In the genomic region with DNA sequence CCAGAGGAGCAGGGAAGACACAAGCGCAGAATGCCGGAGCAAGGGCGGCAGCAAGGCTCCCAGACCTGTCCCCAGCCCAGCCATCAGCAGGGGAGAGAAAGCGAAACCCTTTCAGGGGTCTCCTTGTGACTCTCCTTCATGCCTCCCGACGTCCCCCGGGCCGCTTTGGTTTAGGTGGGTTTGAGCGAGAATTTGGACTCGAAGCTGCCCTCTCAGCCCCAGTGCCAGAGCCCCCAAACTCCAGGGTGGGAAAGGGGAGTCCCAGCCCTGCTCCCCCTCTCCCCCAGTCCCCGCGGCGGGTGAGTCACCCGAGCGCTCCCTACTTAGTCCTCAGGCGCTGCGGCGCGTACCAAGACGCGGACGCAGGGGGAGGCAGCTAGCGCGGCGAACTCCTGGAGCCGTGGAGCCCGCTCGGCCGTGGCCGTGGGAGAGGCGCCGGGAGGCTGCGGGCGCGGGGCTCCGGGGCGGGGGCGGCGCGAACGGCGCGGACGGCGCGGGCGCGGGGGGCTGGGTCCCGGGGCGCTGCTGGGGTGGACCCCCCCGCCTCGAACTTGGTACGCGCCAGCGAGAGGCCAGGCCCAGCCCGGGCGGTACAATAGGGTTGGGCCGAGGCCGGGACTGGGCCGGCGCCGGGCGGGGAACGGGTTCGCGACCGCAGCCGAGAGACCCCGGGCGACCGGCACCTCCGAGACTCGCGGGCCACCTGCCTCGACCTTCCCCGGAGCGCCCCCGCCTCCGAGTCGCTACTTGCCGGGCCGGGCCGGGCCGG, we compare ENCODE assay signal across 8 cellular contexts. TPM values are rescaled to one million over a fixed set of nuclear protein-coding genes. Genes with fewer than 3 reads are reported as not detected.
A peak's percentile ranks its signal among the peaks of the same experiment; 100 is the strongest.
DNase-seq lines count a peak whose midpoint lies in the region; ATAC-seq and TF ChIP-seq lines count a peak whose summit lies in the region.

Gene MAP7D1, plus strand, starts transcription at position 601 of the 769 bp plus-strand sequence. CDS start 258 bp downstream, outside the sequence.

- H3K4me3 ChIP-seq in kidney epithelial cell (ENCODE audit: low read depth, low read length) = peak within 1 kb of the TSS; percentile 84

- H3K27ac Mint-ChIP-seq in central memory CD8-positive, alpha-beta T cell (ENCODE audit: low read depth) = peak within 1 kb of the TSS; percentile 95

- H3K36me3 Mint-ChIP-seq in central memory CD8-positive, alpha-beta T cell (ENCODE audit: insufficient read depth) = peaks cover 15% of the 10 kb centered on the region

- no peaks in the 10 kb centered on the region for H3K9me3 Mint-ChIP-seq in central memory CD8-positive, alpha-beta T cell

- H3K27me3 ChIP-seq in kidney epithelial cell (ENCODE audit: control insufficient read depth, insufficient read depth, low read length) = no peaks in the 10 kb centered on the region

- H3K4me1 Mint-ChIP-seq in central memory CD8-positive, alpha-beta T cell = peaks cover 77% of the 10 kb centered on the region

- ATAC-seq in HG02970 (IDR thresholded peaks at IDR 0.05; ENCODE audit: low FRiP score, unreplicated experiment) = peak; percentile 58
- ATAC-seq in central memory CD8-positive, alpha-beta T cell (replicated peaks; ENCODE audit: extremely low read depth, poor library complexity, severe bottlenecking) = peak; percentile 72

- DNase-seq in NCI-H187 (lab: John Stamatoyannopoulos, UW) (peak; percentile 33 to 63), NCI-H187 treated with DMSO at 0.1 percent for 48 hours (lab: John Stamatoyannopoulos, UW) (no peak), NCI-H2227 treated with DMSO at 0.1 percent for 48 hours (lab: John Stamatoyannopoulos, UW) (peak; percentile 71), kidney epithelial cell (ENCODE audit: low read depth) (no peak)
- DNase-seq in activated CD4-positive, CD25-positive, alpha-beta regulatory T cell treated with anti-CD3 and anti-CD28 coated beads, Interleukin-2, amount 50 U/mL, for 72 hours = peak; percentile 89
- peak; percentile 79 to 82 for DNase-seq in central memory CD8-positive, alpha-beta T cell (ENCODE audit: low spot score in 2 of 2)
- peak; percentile 75 to 79 for DNase-seq in stimulated activated CD4-positive, alpha-beta T cell treated with anti-CD3 and anti-CD28 coated beads, Interleukin-15, amount 100 ng/mL, for 48 hours (ENCODE audit: low read depth in 2 of 2)

- peak within 1 kb of the TSS; percentile 100 for H3K4me3 Mint-ChIP-seq in central memory CD8-positive, alpha-beta T cell

- no peak for TF ChIP-seq CTCF in kidney epithelial cell (IDR thresholded peaks at IDR 0.05; ENCODE audit: insufficient read depth, low read length, poor library complexity, severe bottlenecking)

- peaks cover 2% of the 10 kb centered on the region for H3K36me3 ChIP-seq in kidney epithelial cell (ENCODE audit: control insufficient read depth, insufficient read depth, low read length)

- H3K27me3 Mint-ChIP-seq in central memory CD8-positive, alpha-beta T cell = no peaks in the 10 kb centered on the region

RNA-seq across cellular contexts. Expression of gene MAP7D1, which starts in this region (rescaled TPM):
- total RNA-seq in kidney epithelial cell = 183 and 236 TPM in 2 replicates

Comparison
In these comparisons a context has a peak if more than half of its experiments do, and no peak if none do; other contexts are left out.
1. DNase-seq: peak in NCI-H187 (2 of 2), NCI-H2227 treated with DMSO at 0.1 percent for 48 hours (single experiment), activated CD4-positive, CD25-positive, alpha-beta regulatory T cell treated with anti-CD3 and anti-CD28 coated beads, Interleukin-2, amount 50 U/mL, for 72 hours (single experiment), central memory CD8-positive, alpha-beta T cell (2 of 2) and stimulated activated CD4-positive, alpha-beta T cell treated with anti-CD3 and anti-CD28 coated beads, Interleukin-15, amount 100 ng/mL, for 48 hours (2 of 2); none in NCI-H187 treated with DMSO at 0.1 percent for 48 hours (single experiment) and kidney epithelial cell (single experiment).